1 cellular context compared by ENCODE assay signal in genomic region chr3:50337175-50337861, GRCh38.
TF ChIP-seq lines count a peak whose summit lies in the region.

No MANE protein-coding gene starts in this region.

TF ChIP-seq in HEK293, 187 proteins besides CTCF, POLR2A, EP300 and RAD21 (continued from another document and continues in another):
- TF ChIP-seq ZNF362 (tag by site-specific recombination; IDR thresholded peaks at IDR 0.05) (no peak), KLF8 (tag by site-specific recombination; IDR thresholded peaks at IDR 0.05) (peak; percentile 58; the same call in 1 of the 2 replicates), ZNF521 (tag by site-specific recombination; IDR thresholded peaks at IDR 0.05) (no peak), ZNF768 (tag by site-specific recombination; IDR thresholded peaks at IDR 0.05) (no peak), ZBTB48 (tag by site-specific recombination; IDR thresholded peaks at IDR 0.05) (no peak), ZNF133 (tag by site-specific recombination; IDR thresholded peaks at IDR 0.05) (peak; percentile 31; the same call in 1 of the 2 replicates), PRDM4 (tag by site-specific recombination; IDR thresholded peaks at IDR 0.05) (no peak; the same call in 1 of the 2 replicates), ZNF600 (tag by site-specific recombination; IDR thresholded peaks at IDR 0.05) (peak; percentile 75), ZNF558 (tag by site-specific recombination; IDR thresholded peaks at IDR 0.05) (no peak), MEIS1 (CRISPR knock-in tag; IDR thresholded peaks at IDR 0.05; ENCODE audit: borderline replicate concordance) (no peak), ZNF423 (tag by site-specific recombination; IDR thresholded peaks at IDR 0.05) (no peak), ZNF112 (tag by site-specific recombination; IDR thresholded peaks at IDR 0.05) (no peak), RBAK (tag by site-specific recombination; IDR thresholded peaks at IDR 0.05) (no peak), ZNF837 (tag by site-specific recombination; IDR thresholded peaks at IDR 0.05) (no peak), ZNF146 (tag by site-specific recombination; IDR thresholded peaks at IDR 0.05) (no peak), ZNF223 (tag by site-specific recombination; IDR thresholded peaks at IDR 0.05) (peak; percentile 90), ZNF530 (tag by site-specific recombination; IDR thresholded peaks at IDR 0.05; ENCODE audit: low read depth) (no peak), ZSCAN30 (tag by site-specific recombination; IDR thresholded peaks at IDR 0.05) (0 out of 2 replicates have a peak, but pooled peaks have one; percentile 43), ZNF561 (tag by site-specific recombination; IDR thresholded peaks at IDR 0.05; ENCODE audit: borderline replicate concordance) (no peak), ZNF335 (tag by site-specific recombination; conservative IDR thresholded peaks at IDR 0.05) (0 out of 2 replicates have a peak, but pooled peaks have one; percentile 16), INSM2 (tag by site-specific recombination; IDR thresholded peaks at IDR 0.05) (peak; percentile 29; the same call in 1 of the 2 replicates), ZBTB26 (tag by site-specific recombination; optimal IDR thresholded peaks at IDR 0.05) (peak; percentile 100), ZBTB20 (tag by site-specific recombination; IDR thresholded peaks at IDR 0.05) (no peak; the same call in 1 of the 2 replicates), ZSCAN5A (tag by site-specific recombination; IDR thresholded peaks at IDR 0.05) (peak; percentile 89), ZNF157 (tag by site-specific recombination; IDR thresholded peaks at IDR 0.05) (no peak), ZNF513 (tag by site-specific recombination; IDR thresholded peaks at IDR 0.05) (no peak), ZNF501 (tag by site-specific recombination; IDR thresholded peaks at IDR 0.05) (peak; percentile 70), ZNF404 (tag by site-specific recombination; IDR thresholded peaks at IDR 0.05) (no peak), GLIS2 (tag by site-specific recombination; IDR thresholded peaks at IDR 0.05) (peak; percentile 70), ZFHX2 (tag by site-specific recombination; conservative IDR thresholded peaks at IDR 0.05) (peak; percentile 91), ZNF18 (tag by site-specific recombination; IDR thresholded peaks at IDR 0.05) (peak; percentile 15; the same call in 1 of the 2 replicates), ZNF629 (tag by site-specific recombination; IDR thresholded peaks at IDR 0.05) (peak; percentile 77), ZNF341 (tag by site-specific recombination; IDR thresholded peaks at IDR 0.05; ENCODE audit: low read depth) (peak; percentile 76), ZEB2 (tag by site-specific recombination; IDR thresholded peaks at IDR 0.05) (peak; percentile 80), ZXDB (tag by site-specific recombination; IDR thresholded peaks at IDR 0.05) (peak; percentile 46; the same call in 1 of the 2 replicates), ZNF544 (tag by site-specific recombination; IDR thresholded peaks at IDR 0.05) (no peak), PRDM2 (tag by site-specific recombination; IDR thresholded peaks at IDR 0.05; ENCODE audit: borderline replicate concordance) (no peak), ZNF76 (tag by site-specific recombination; IDR thresholded peaks at IDR 0.05; ENCODE audit: borderline replicate concordance, low read depth) (no peak; the same call in 1 of the 2 replicates), ZNF843 (tag by site-specific recombination; IDR thresholded peaks at IDR 0.05) (no peak; the same call in 1 of the 2 replicates), ZNF585B (tag by site-specific recombination; IDR thresholded peaks at IDR 0.05) (0 out of 2 replicates have a peak, but pooled peaks have one; percentile 8), ZNF350 (tag by site-specific recombination; IDR thresholded peaks at IDR 0.05) (no peak), KLF1 (tag by site-specific recombination; IDR thresholded peaks at IDR 0.05) (peak; percentile 84), ZNF266 (tag by site-specific recombination; IDR thresholded peaks at IDR 0.05; ENCODE audit: low read depth) (no peak), ZIC2 (tag by site-specific recombination; IDR thresholded peaks at IDR 0.05) (no peak), IKZF3 (tag by site-specific recombination; IDR thresholded peaks at IDR 0.05) (no peak; the same call in 1 of the 2 replicates), GLIS1 (tag by site-specific recombination; IDR thresholded peaks at IDR 0.05) (peak; percentile 55), ZNF747 (tag by site-specific recombination; IDR thresholded peaks at IDR 0.05) (no peak), ZNF571 (tag by site-specific recombination; IDR thresholded peaks at IDR 0.05) (no peak), KLF17 (tag by site-specific recombination; IDR thresholded peaks at IDR 0.05) (peak; percentile 62), ZNF707 (tag by site-specific recombination; IDR thresholded peaks at IDR 0.05) (no peak)
